In genomic region chr22:46213052-46213451, GRCh38 we compare ENCODE assay signal across 19 cellular contexts. TPM values are rescaled to one million over a fixed set of nuclear protein-coding genes. Genes with fewer than 3 reads are reported as not detected.
"Had no signal": no experiment of that assay in that cellular context is flagged by ENCODE, and none has a peak within 500 bp of the region (broad histone marks: within the 10 kb centered on the region; RNA-seq: fewer than 3 reads in every experiment).

No MANE protein-coding gene starts in this region.

- H3K27me3 Mint-ChIP-seq: dendritic cell treated with granulocyte-macrophage colony-stimulating factor and Interleukin-4, amounts not matched to agents 40 ng/mL and 50 ng/mL, for 4 days; effector memory CD8-positive, alpha-beta T cell; naive thymus-derived CD8-positive, alpha-beta T cell had no signal

- ATAC-seq: effector memory CD8-positive, alpha-beta T cell; naive thymus-derived CD8-positive, alpha-beta T cell; WTC11 had no signal

- H3K4me3 Mint-ChIP-seq: dendritic cell treated with granulocyte-macrophage colony-stimulating factor and Interleukin-4, amounts not matched to agents 40 ng/mL and 50 ng/mL, for 4 days; effector memory CD8-positive, alpha-beta T cell; naive thymus-derived CD8-positive, alpha-beta T cell; T-helper 1 cell treated with Interleukin-12 subunit alpha and Interleukin-12 subunit beta and Interleukin-4 antibody, amounts not matched to agents 30 μg/mL and 1 μg/mL, for 36 hours; WTC11 had no signal

- H3K4me3 ChIP-seq: ascending aorta, breast epithelium, stomach, testis, upper lobe of left lung had no signal

- DNase-seq: activated CD8-positive, alpha-beta memory T cell treated with anti-CD3 and anti-CD28 coated beads, Interleukin-2, amount 50 U/mL, for 48 hours; effector memory CD8-positive, alpha-beta T cell; head of caudate nucleus; kidney glomerular epithelial cell; mesenchymal stem cell; naive thymus-derived CD8-positive, alpha-beta T cell; stimulated activated CD4-positive, alpha-beta T cell treated with anti-CD3 and anti-CD28 coated beads, Interleukin-15, amount 100 ng/mL, for 24 hours; stimulated activated CD4-positive, alpha-beta T cell treated with anti-CD3 and anti-CD28 coated beads, Interleukin-4, amount 100 ng/mL, for 24 hours; stomach; testis; upper lobe of left lung had no signal

- FAIRE-seq: frontal cortex had no signal

- H3K4me1 Mint-ChIP-seq: WTC11 had no signal

RNA-seq across cellular contexts. Expression of gene PKDREJ, which starts 50.1 kb away (rescaled TPM):
- total RNA-seq: ascending aorta; naive thymus-derived CD8-positive, alpha-beta T cell; skeletal muscle tissue had no signal
- polyA plus RNA-seq: fibroblast of lung; naive thymus-derived CD8-positive, alpha-beta T cell had no signal
